Comparison of ENCODE assay signal across 29 cellular contexts in the genomic region with DNA sequence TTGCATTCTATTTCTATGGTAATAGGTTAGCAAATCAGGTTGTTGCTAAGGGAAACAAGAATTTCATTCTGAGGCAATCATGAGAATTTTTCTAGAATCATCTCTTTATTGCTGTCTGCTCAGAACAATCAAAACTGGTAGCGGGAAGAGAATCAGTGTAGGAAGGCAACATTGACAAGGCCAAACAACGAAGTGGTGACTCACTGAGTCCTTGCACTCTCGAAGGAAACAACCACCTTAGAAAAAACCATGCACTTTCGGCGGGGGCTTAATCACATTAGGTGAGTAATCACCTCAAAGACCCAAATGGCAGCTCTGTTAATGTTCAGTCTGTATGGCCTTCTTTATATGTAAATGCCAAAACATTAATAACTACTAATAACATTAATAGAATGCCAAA.
DNase-seq lines count a peak whose midpoint lies in the region; ATAC-seq and TF ChIP-seq lines count a peak whose summit lies in the region.
"Had no signal": no experiment of that assay in that cellular context is flagged by ENCODE, and none has a peak within 500 bp of the region (broad histone marks: within the 10 kb centered on the region; RNA-seq: fewer than 3 reads in every experiment).

No MANE protein-coding gene starts in this region.

- DNase-seq in activated CD8-positive, alpha-beta T cell treated with anti-CD3 and anti-CD28 coated beads for 36 hours, result no peak
- DNase-seq in activated CD8-positive, alpha-beta T cell treated with anti-CD3 and anti-CD28 coated beads, Interleukin-2, amount 10 ng/mL, durations not matched to agents 7 days and 5 days, result no peak
- DNase-seq in caudate nucleus (lab: John Stamatoyannopoulos, UW), result peak in 13 of 61 donors; percentile 9 to 78 (median 24)
- peak; percentile 41 for DNase-seq in mesenchymal stem cell
- DNase-seq in activated CD4-positive, alpha-beta T cell treated with anti-CD3 and anti-CD28 coated beads for 1 hour, result no peak
- DNase-seq in thyroid gland, result no peak
- no peak for DNase-seq in occipital lobe (lab: John Stamatoyannopoulos, UW)
- DNase-seq: activated CD4-positive, alpha-beta T cell treated with anti-CD3 and anti-CD28 coated beads for 36 hours; activated CD8-positive, alpha-beta memory T cell treated with anti-CD3 and anti-CD28 coated beads for 24 hours; activated gamma-delta T cell treated with Interleukin-2 at 50 U/mL for 16 hours; AML-193; amniotic stem cell; CD4-positive, alpha-beta T cell; DMS 273 treated with DMSO at 0.1 percent for 48 hours; dorsolateral prefrontal cortex; H7; naive thymus-derived CD8-positive, alpha-beta T cell; NCI-H1092; NCI-H187; NCI-H2171 treated with DMSO at 0.1 percent for 48 hours; NCI-H524; NK-92 treated with Interleukin-12 subunit alpha and Interleukin-12 subunit beta, amount 100 ng/mL, for 24 hours; SJCRH30; stimulated activated CD8-positive, alpha-beta memory T cell treated with anti-CD3 and anti-CD28 coated beads, Interleukin-4, amount 100 ng/mL, for 48 hours; trophoblast cell had no signal

- no peak overlapping the region for H2BK120ac ChIP-seq in mesenchymal stem cell (ENCODE audit: low read depth, low read length)

- no peaks in the 10 kb centered on the region for H3K79me1 ChIP-seq in mesenchymal stem cell (replicated peaks; ENCODE audit: low read length, poor library complexity, severe bottlenecking)

- no peak for TF ChIP-seq CTCF in activated CD8-positive, alpha-beta T cell treated with anti-CD3 and anti-CD28 coated beads for 36 hours (IDR thresholded peaks at IDR 0.05)
- no peak for TF ChIP-seq CTCF in thyroid gland (IDR thresholded peaks at IDR 0.05)

- H3K27ac Mint-ChIP-seq in activated CD8-positive, alpha-beta T cell treated with anti-CD3 and anti-CD28 coated beads for 36 hours, result no peak overlapping the region
- no peak overlapping the region for H3K27ac Mint-ChIP-seq in activated CD8-positive, alpha-beta T cell treated with anti-CD3 and anti-CD28 coated beads, Interleukin-2, amount 10 ng/mL, durations not matched to agents 7 days and 5 days
- H3K27ac Mint-ChIP-seq: activated CD4-positive, alpha-beta T cell treated with anti-CD3 and anti-CD28 coated beads for 36 hours; CD4-positive, alpha-beta T cell; IgD-negative memory B cell; naive thymus-derived CD8-positive, alpha-beta T cell had no signal

- POLR2A ChIA-PET in activated CD8-positive, alpha-beta T cell treated with anti-CD3 and anti-CD28 coated beads for 36 hours (lab: Charles Lee), result no interaction called here
- POLR2A ChIA-PET in activated CD8-positive, alpha-beta T cell treated with anti-CD3 and anti-CD28 coated beads, Interleukin-2, amount 10 ng/mL, durations not matched to agents 7 days and 5 days (lab: Charles Lee), result no interaction called here

- H3K4me3 Mint-ChIP-seq in activated CD8-positive, alpha-beta T cell treated with anti-CD3 and anti-CD28 coated beads for 36 hours, result no peak overlapping the region
- H3K4me3 Mint-ChIP-seq in activated CD8-positive, alpha-beta T cell treated with anti-CD3 and anti-CD28 coated beads, Interleukin-2, amount 10 ng/mL, durations not matched to agents 7 days and 5 days, result no peak overlapping the region
- H3K4me3 Mint-ChIP-seq: activated CD4-positive, alpha-beta T cell treated with anti-CD3 and anti-CD28 coated beads for 36 hours; CD4-positive, alpha-beta T cell; IgD-negative memory B cell; naive thymus-derived CD8-positive, alpha-beta T cell had no signal

- no peak overlapping the region for H3K18ac ChIP-seq in mesenchymal stem cell (ENCODE audit: low read depth in 1 of 2, low read length in 2 of 2)

- H4K8ac ChIP-seq in mesenchymal stem cell (ENCODE audit: low read length), result no peak overlapping the region

- CTCF ChIA-PET in activated CD8-positive, alpha-beta T cell treated with anti-CD3 and anti-CD28 coated beads for 36 hours (lab: Charles Lee), result interaction anchor here (1.8 to 7.2 kb wide), 2 partner anchors 15 to 163 kb away, joined by 7 to 34 read pairs; partner anchors contain the start of gene MAP3K5
- CTCF ChIA-PET in activated CD8-positive, alpha-beta T cell treated with anti-CD3 and anti-CD28 coated beads, Interleukin-2, amount 10 ng/mL, durations not matched to agents 7 days and 5 days (lab: Charles Lee), result interaction anchor here (1.7 kb wide), 1 partner anchor 163 kb away, joined by 4 read pairs; the partner anchor contains the start of gene MAP3K5

- no peak overlapping the region for H3K4me2 ChIP-seq in mesenchymal stem cell (ENCODE audit: low read length, poor library complexity, severe bottlenecking)

- H3K27me3 ChIP-seq in mesenchymal stem cell (ENCODE audit: control insufficient read depth in 1 of 2, insufficient read depth in 1 of 2, low read length in 2 of 2) (no peaks in the 10 kb centered on the region), thyroid gland (no peaks in the 10 kb centered on the region)
- H3K27me3 ChIP-seq: dorsolateral prefrontal cortex, SJCRH30 had no signal

- H3K27me3 Mint-ChIP-seq in activated CD8-positive, alpha-beta T cell treated with anti-CD3 and anti-CD28 coated beads for 36 hours, result no peaks in the 10 kb centered on the region
- no peaks in the 10 kb centered on the region for H3K27me3 Mint-ChIP-seq in activated CD8-positive, alpha-beta T cell treated with anti-CD3 and anti-CD28 coated beads, Interleukin-2, amount 10 ng/mL, durations not matched to agents 7 days and 5 days (ENCODE audit: low read depth)
- H3K27me3 Mint-ChIP-seq: activated CD4-positive, alpha-beta T cell treated with anti-CD3 and anti-CD28 coated beads for 36 hours; CD4-positive, alpha-beta T cell; IgD-negative memory B cell; naive thymus-derived CD8-positive, alpha-beta T cell had no signal

- H3K4me3 ChIP-seq in mesenchymal stem cell (ENCODE audit: insufficient read depth in 1 of 2, low read depth in 1 of 2, low read length in 2 of 2) (no peak overlapping the region), thyroid gland (replicated peaks in 1 of 3) (no peak overlapping the region)
- H3K4me3 ChIP-seq: dorsolateral prefrontal cortex, SJCRH30, skin epidermis had no signal

- no peak overlapping the region for H3K14ac ChIP-seq in mesenchymal stem cell (ENCODE audit: low read length in 2 of 2)

- H3K9me3 ChIP-seq in mesenchymal stem cell (ENCODE audit: control insufficient read depth, low read length) (no peaks in the 10 kb centered on the region), thyroid gland (no peaks in the 10 kb centered on the region)
- H3K9me3 ChIP-seq: SJCRH30 had no signal

- H3K27ac ChIP-seq in caudate nucleus (ENCODE audit: low read depth, low read length) (peak overlapping the region; percentile 76), mesenchymal stem cell (ENCODE audit: low read length, poor library complexity, severe bottlenecking) (no peak overlapping the region), thyroid gland (no peak overlapping the region)
- H3K27ac ChIP-seq: dorsolateral prefrontal cortex, SJCRH30, skin epidermis had no signal

- H3K36me3 ChIP-seq in mesenchymal stem cell (ENCODE audit: control insufficient read depth in 1 of 2, insufficient read depth in 2 of 2, low read depth in 1 of 2, low read length in 2 of 2) (no peaks in the 10 kb centered on the region), thyroid gland (peaks cover 5 to 6% of the 10 kb centered on the region in 2 donors)

- no peaks in the 10 kb centered on the region for H3K9me3 Mint-ChIP-seq in activated CD8-positive, alpha-beta T cell treated with anti-CD3 and anti-CD28 coated beads for 36 hours
- no peaks in the 10 kb centered on the region for H3K9me3 Mint-ChIP-seq in activated CD8-positive, alpha-beta T cell treated with anti-CD3 and anti-CD28 coated beads, Interleukin-2, amount 10 ng/mL, durations not matched to agents 7 days and 5 days (ENCODE audit: insufficient read depth)
- H3K9me3 Mint-ChIP-seq: CD4-positive, alpha-beta T cell; IgD-negative memory B cell; naive thymus-derived CD8-positive, alpha-beta T cell had no signal

- no peak overlapping the region for H2AK5ac ChIP-seq in mesenchymal stem cell (ENCODE audit: low read length, severe bottlenecking)

- H3K9ac ChIP-seq in mesenchymal stem cell (ENCODE audit: low read length), result no peak overlapping the region

- H3K4me1 ChIP-seq in mesenchymal stem cell (ENCODE audit: control insufficient read depth, insufficient read depth, low read depth, low read length) (peaks cover 3% of the 10 kb centered on the region), thyroid gland (no peaks in the 10 kb centered on the region)
- H3K4me1 ChIP-seq: SJCRH30 had no signal

- intact Hi-C loops in activated CD8-positive, alpha-beta T cell treated with anti-CD3 and anti-CD28 coated beads for 36 hours (cut with micrococcal nuclease), result no loop called here
- intact Hi-C loops in thyroid gland (cut with DNase I), result no loop called here

- H4K91ac ChIP-seq in mesenchymal stem cell (ENCODE audit: low read length), result no peak overlapping the region

- H2BK15ac ChIP-seq in mesenchymal stem cell (ENCODE audit: low read depth, poor library complexity, severe bottlenecking), result no peak overlapping the region

- no peak overlapping the region for H2BK5ac ChIP-seq in mesenchymal stem cell (ENCODE audit: low read depth, low read length, poor library complexity, severe bottlenecking)

- peak; percentile 42 for ATAC-seq in activated CD8-positive, alpha-beta T cell treated with anti-CD3 and anti-CD28 coated beads for 36 hours
- ATAC-seq in activated CD8-positive, alpha-beta T cell treated with anti-CD3 and anti-CD28 coated beads, Interleukin-2, amount 10 ng/mL, durations not matched to agents 7 days and 5 days, result no peak
- ATAC-seq in SK-N-SH treated with all-trans-retinoic acid at 6 μM for 48 hours, result peak; percentile 75
- ATAC-seq: activated CD4-positive, alpha-beta T cell treated with anti-CD3 and anti-CD28 coated beads for 36 hours; naive thymus-derived CD8-positive, alpha-beta T cell; Panc1 had no signal

- H3K23ac ChIP-seq in mesenchymal stem cell (ENCODE audit: low read length in 2 of 2), result no peak overlapping the region

- no peak overlapping the region for H3K4ac ChIP-seq in mesenchymal stem cell (ENCODE audit: low read depth in 1 of 2, low read length in 2 of 2)

- H2BK12ac ChIP-seq in mesenchymal stem cell (ENCODE audit: low read length in 2 of 2), result no peak overlapping the region

- peaks cover 10% of the 10 kb centered on the region for H3K4me1 Mint-ChIP-seq in activated CD8-positive, alpha-beta T cell treated with anti-CD3 and anti-CD28 coated beads for 36 hours (ENCODE audit: low read depth)
- peaks cover 7% of the 10 kb centered on the region for H3K4me1 Mint-ChIP-seq in activated CD8-positive, alpha-beta T cell treated with anti-CD3 and anti-CD28 coated beads, Interleukin-2, amount 10 ng/mL, durations not matched to agents 7 days and 5 days (ENCODE audit: low read depth)
- H3K4me1 Mint-ChIP-seq: IgD-negative memory B cell had no signal

- WGBS in mesenchymal stem cell, result 63% methylated on average over 3 of the region's 5 CpGs
- WGBS in thyroid gland, 2 donors, result 94 to 98% methylated on average over 5 of the region's 5 CpGs

- H3K36me3 Mint-ChIP-seq in activated CD8-positive, alpha-beta T cell treated with anti-CD3 and anti-CD28 coated beads for 36 hours (ENCODE audit: low read depth), result peaks cover 11% of the 10 kb centered on the region
- peaks cover 23% of the 10 kb centered on the region for H3K36me3 Mint-ChIP-seq in activated CD8-positive, alpha-beta T cell treated with anti-CD3 and anti-CD28 coated beads, Interleukin-2, amount 10 ng/mL, durations not matched to agents 7 days and 5 days (ENCODE audit: low read depth)

- no peak overlapping the region for H2AFZ ChIP-seq in mesenchymal stem cell (ENCODE audit: low read depth, low read length)

- TF ChIP-seq POLR2A in thyroid gland (IDR thresholded peaks at IDR 0.05), result no peak
